Comparison of ENCODE assay signal across 9 cellular contexts in the genomic region with DNA sequence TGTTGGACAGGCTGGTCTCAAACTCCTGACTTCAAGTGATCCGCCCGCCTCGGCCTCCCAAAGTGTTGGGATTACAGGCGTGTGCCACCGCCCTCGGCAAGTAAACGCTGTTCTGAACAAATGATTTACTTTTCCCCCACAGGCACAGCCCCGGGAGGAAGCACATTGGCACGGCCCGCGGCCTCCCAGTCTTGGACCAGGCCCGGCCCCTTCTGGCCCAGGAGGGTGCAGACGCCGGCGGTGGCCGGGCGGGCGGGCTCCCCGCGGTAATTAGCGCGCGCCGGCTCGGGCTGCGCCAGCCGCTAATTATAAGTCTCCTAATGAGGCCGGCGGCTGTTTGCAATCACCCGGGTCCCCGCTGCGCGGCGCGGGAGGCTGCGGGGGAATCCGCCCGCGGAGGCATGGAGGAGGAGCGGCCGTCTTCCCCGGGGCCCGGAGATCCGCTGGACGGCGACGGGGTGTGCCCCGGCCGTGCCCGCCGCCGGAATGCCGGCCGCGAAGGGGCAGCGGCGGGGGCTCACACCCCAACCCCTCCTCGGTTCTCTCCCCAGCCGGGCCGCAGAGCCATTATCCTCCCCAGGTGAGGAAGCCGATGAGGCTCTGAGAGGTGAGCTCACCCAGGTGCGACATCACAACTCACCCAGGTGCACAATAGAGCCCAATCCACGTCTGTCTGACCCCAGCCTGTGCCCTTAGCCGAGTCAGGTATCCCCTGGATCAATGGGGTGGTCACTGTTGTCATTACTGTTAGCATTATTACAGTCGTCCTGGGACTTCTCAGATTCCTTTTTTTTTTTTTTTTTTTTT. TPM values are rescaled to one million over a fixed set of nuclear protein-coding genes. Genes with fewer than 3 reads are reported as not detected.
DNase-seq lines count a peak whose midpoint lies in the region; ATAC-seq and TF ChIP-seq lines count a peak whose summit lies in the region.
"Had no signal": no experiment of that assay in that cellular context is flagged by ENCODE, and none has a peak within 500 bp of the region (broad histone marks: within the 10 kb centered on the region; RNA-seq: fewer than 3 reads in every experiment).

No MANE protein-coding gene starts in this region.

- H3K27ac ChIP-seq in CD8-positive, alpha-beta memory T cell (ENCODE audit: low read depth, low read length), result no peak overlapping the region
- peak overlapping the region; percentile 59 for H3K27ac ChIP-seq in VCaP
- H3K27ac ChIP-seq in mammary epithelial cell (ENCODE audit: insufficient read depth, low read depth, low read length), result no peak overlapping the region

- H3K9me3 ChIP-seq in CD8-positive, alpha-beta memory T cell (ENCODE audit: low read length), result no peaks in the 10 kb centered on the region
- H3K9me3 ChIP-seq in mammary epithelial cell (replicated peaks; ENCODE audit: insufficient read depth, low read length), result no peaks in the 10 kb centered on the region

- POLR2A ChIA-PET in CD8-positive, alpha-beta memory T cell (lab: Charles Lee), result interaction anchor here (0.6 kb wide), 1 partner anchor 147 kb away, joined by 3 read pairs; no protein-coding TSS in a partner anchor

- H3K36me3 Mint-ChIP-seq in CD8-positive, alpha-beta memory T cell, result peaks cover 0 to 13% (median under 1%) of the 10 kb centered on the region in 3 donors

- no peaks in the 10 kb centered on the region for H3K9me3 Mint-ChIP-seq in CD8-positive, alpha-beta memory T cell

- no peak overlapping the region for H3K9ac ChIP-seq in mammary epithelial cell (ENCODE audit: insufficient read depth, low read length)

- peaks cover 16% of the 10 kb centered on the region for H3K79me2 ChIP-seq in mammary epithelial cell (ENCODE audit: insufficient read depth, low read length)

- peak; percentile 36 to 70 (median 44) for DNase-seq in CD8-positive, alpha-beta memory T cell
- DNase-seq in Kasumi-1 (lab: John Stamatoyannopoulos, UW) (peak; percentile 31 to 34), mammary epithelial cell (peak; percentile 18), kidney tubule cell (ENCODE audit: low spot score) (peak; percentile 63), T1000 (lab: John Stamatoyannopoulos, UW) (no peak)
- DNase-seq in stimulated activated CD4-positive, alpha-beta T cell treated with anti-CD3 and anti-CD28 coated beads, Interleukin-1b, Interleukin-23, amount 100 ng/mL, for 24 hours (ENCODE audit: low read depth in 4 of 4, low spot score in 1 of 4), result peak in 3 of 4 experiments; percentile 36 to 45 (median 37)

- no peak for ATAC-seq in GM18519 (IDR thresholded peaks at IDR 0.05; ENCODE audit: low FRiP score, unreplicated experiment)

- H3K4me3 ChIP-seq in CD8-positive, alpha-beta memory T cell (ENCODE audit: low read length), result peak overlapping the region; percentile 26
- peak overlapping the region; percentile 14 to 35 (median 17) for H3K4me3 ChIP-seq in mammary epithelial cell (replicated peaks in 1 of 3; ENCODE audit: insufficient read depth in 1 of 3, low read depth in 2 of 3, low read length in 3 of 3)

- CTCF ChIA-PET in CD8-positive, alpha-beta memory T cell (lab: Charles Lee), result interaction anchor here (0.7 to 5.9 kb wide), 6 partner anchors 18 to 527 kb away, joined by 3 to 85 read pairs (median 3); no protein-coding TSS in a partner anchor
- CTCF ChIA-PET in mammary epithelial cell (lab: Charles Lee; ENCODE audit: low non-redundant PET), result interaction anchor here (0.7 kb wide), 1 partner anchor 65 kb away, joined by 5 read pairs; no protein-coding TSS in a partner anchor

- peaks cover 16% of the 10 kb centered on the region for H3K4me1 ChIP-seq in CD8-positive, alpha-beta memory T cell (ENCODE audit: insufficient read depth, low read length)
- H3K4me1 ChIP-seq in mammary epithelial cell (ENCODE audit: insufficient read depth, low read length), result peaks cover 16% of the 10 kb centered on the region

- H3K4me3 Mint-ChIP-seq in CD8-positive, alpha-beta memory T cell, result peak overlapping the region; percentile 53 to 90 (median 71)

- no peaks in the 10 kb centered on the region for H4K20me1 ChIP-seq in mammary epithelial cell (ENCODE audit: insufficient read depth, low read length)

- H3K27me3 ChIP-seq in CD8-positive, alpha-beta memory T cell (ENCODE audit: insufficient read depth, low read length, poor library complexity, severe bottlenecking), result no peaks in the 10 kb centered on the region
- H3K27me3 ChIP-seq in mammary epithelial cell (ENCODE audit: insufficient read depth, low read length), result no peaks in the 10 kb centered on the region

- 17% methylated on average over 1 of the region's 65 CpGs for WGBS in mammary epithelial cell (ENCODE audit: low coverage, missing lambda C conversion rate)

- dilution Hi-C loops in mammary epithelial cell (cut with HindIII; ENCODE audit: low sequenced_read_pairs), result loop anchor here (5.0 kb wide), 2 partner anchors 47 to 128 kb away; a partner anchor contains a TSS

- TF ChIP-seq CTCF in VCaP (conservative IDR thresholded peaks at IDR 0.05) (peak; percentile 74), mammary epithelial cell (conservative IDR thresholded peaks at IDR 0.05 in 1 of 2, IDR thresholded peaks at IDR 0.05 in 1 of 2; ENCODE audit: extremely low read depth in 1 of 2, insufficient read depth in 1 of 2, low read depth in 1 of 2, low read length in 2 of 2) (peak in 1 of 2 donors; percentile 52)

- intact Hi-C loops in mammary epithelial cell (cut with micrococcal nuclease), result loop anchor here (1.0 to 5.0 kb wide), 5 partner anchors 36 to 273 kb away; a partner anchor contains a TSS

- peak overlapping the region in 2 of 8 donors; percentile 31 to 65 for H3K27ac Mint-ChIP-seq in CD8-positive, alpha-beta memory T cell

- H3K4me2 ChIP-seq in mammary epithelial cell (ENCODE audit: insufficient read depth, low read depth, low read length), result peak overlapping the region; percentile 76

- in situ Hi-C loops in mammary epithelial cell (cut with MboI; ENCODE audit: low sequenced_read_pairs in 2 of 2), result loop anchor here (5.0 to 25.0 kb wide), 3 partner anchors 128 to 378 kb away; a partner anchor contains a TSS

- BruUV-seq in mammary epithelial cell (replicated peaks; lab: Mats Ljungman, UMichigan), result no TSS peak

- peak overlapping the region; percentile 69 for H2AFZ ChIP-seq in mammary epithelial cell (ENCODE audit: low read depth, low read length)

- H3K27me3 Mint-ChIP-seq in CD8-positive, alpha-beta memory T cell, result peaks cover 6 to 11% of the 10 kb centered on the region in 2 donors

- peaks cover 31 to 43% (median 39%) of the 10 kb centered on the region in 3 donors for H3K4me1 Mint-ChIP-seq in CD8-positive, alpha-beta memory T cell

- H3K36me3 ChIP-seq in CD8-positive, alpha-beta memory T cell (ENCODE audit: insufficient read depth, low read length), result no peaks in the 10 kb centered on the region
- peaks cover 2% of the 10 kb centered on the region for H3K36me3 ChIP-seq in mammary epithelial cell (ENCODE audit: insufficient read depth, low read length)

RNA-seq across cellular contexts. Expression of a gene that starts 3.3 kb away (rescaled TPM):
- total RNA-seq in CD8-positive, alpha-beta memory T cell, result 10 to 100 TPM; 77.9 to 83.1 TPM
- polyA plus RNA-seq in CD8-positive, alpha-beta memory T cell, result 101 TPM
- total RNA-seq in mammary epithelial cell, result 10 to 100 TPM; 19.3 to 35.6 TPM
- polyA plus RNA-seq in mammary epithelial cell, result 82.6 TPM
- polyA minus RNA-seq in mammary epithelial cell, result 16.3 TPM

RNA-seq across cellular contexts. Expression of a gene that starts 50.4 kb away (rescaled TPM):
- 100 to 1,000 TPM; 173 to 205 TPM for total RNA-seq in CD8-positive, alpha-beta memory T cell
- polyA plus RNA-seq in CD8-positive, alpha-beta memory T cell, result 134 TPM
- total RNA-seq in mammary epithelial cell, result 100 to 1,000 TPM; 104 to 152 TPM
- 111 TPM for polyA plus RNA-seq in mammary epithelial cell
- polyA minus RNA-seq in mammary epithelial cell, result 262 TPM

RNA-seq across cellular contexts. Expression of a gene that starts 55.6 kb away (rescaled TPM):
- total RNA-seq in CD8-positive, alpha-beta memory T cell, result 10 to 100 TPM; 37.5 to 39.0 TPM
- polyA plus RNA-seq in CD8-positive, alpha-beta memory T cell, result 39.7 TPM
- total RNA-seq in mammary epithelial cell, result 10 to 100 TPM; 12.0 to 21.1 TPM
- polyA plus RNA-seq in mammary epithelial cell, result 22.6 TPM
- polyA minus RNA-seq in mammary epithelial cell, result 79.6 TPM

RNA-seq across cellular contexts. Expression of a gene that starts 55.9 kb away (rescaled TPM):
- under 1 TPM; 0.13 to 0.18 TPM for total RNA-seq in CD8-positive, alpha-beta memory T cell
- polyA plus RNA-seq in CD8-positive, alpha-beta memory T cell, result not detected
- total RNA-seq in mammary epithelial cell, result under 1 TPM in 1 of 2 donors, not detected in 1; 0.26 TPM
- polyA plus RNA-seq in mammary epithelial cell, result 0.03 TPM
- not detected for polyA minus RNA-seq in mammary epithelial cell
- total RNA-seq: LHCN-M2 had no signal
